34 cellular contexts compared by ENCODE assay signal in the genomic region with DNA sequence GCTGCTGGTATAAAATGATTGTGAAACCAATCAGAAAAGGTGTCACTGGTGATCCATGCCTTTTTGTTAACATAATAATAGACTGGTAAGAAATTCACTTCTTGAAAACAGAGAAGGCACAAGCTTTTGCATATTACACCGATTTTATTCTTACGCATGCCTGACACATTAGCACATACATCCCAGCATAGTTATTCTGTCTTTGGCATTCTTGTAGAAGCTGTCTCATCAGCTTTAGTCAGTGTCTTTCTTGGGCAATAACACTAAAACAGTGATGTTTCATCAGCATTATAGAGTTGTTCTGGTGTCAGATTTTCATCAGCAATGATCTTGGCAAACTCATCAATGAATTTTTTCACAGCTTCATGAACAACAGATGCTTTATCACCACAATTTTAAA.
DNase-seq lines count a peak whose midpoint lies in the region; ATAC-seq and TF ChIP-seq lines count a peak whose summit lies in the region.
"Had no signal": no experiment of that assay in that cellular context is flagged by ENCODE, and none has a peak within 500 bp of the region (broad histone marks: within the 10 kb centered on the region; RNA-seq: fewer than 3 reads in every experiment).

No MANE protein-coding gene starts in this region.

- H4K91ac ChIP-seq in mesenchymal stem cell (ENCODE audit: low read length) = no peak overlapping the region

- no peak overlapping the region for H3K23ac ChIP-seq in mesenchymal stem cell (ENCODE audit: low read length in 2 of 2)

- H3K14ac ChIP-seq in mesenchymal stem cell (ENCODE audit: low read length in 2 of 2) = no peak overlapping the region

- H3K27ac Mint-ChIP-seq in CD4-positive, alpha-beta memory T cell = no peak overlapping the region
- H3K27ac Mint-ChIP-seq: activated CD8-positive, alpha-beta T cell treated with anti-CD3 and anti-CD28 coated beads for 36 hours; activated naive CD4-positive, alpha-beta T cell treated with anti-CD3 and anti-CD28 coated beads, Interleukin-2, amount 10 ng/mL, durations not matched to agents 7 days and 5 days; activated T-helper 1 cell treated with anti-CD3 and anti-CD28 coated beads, Interleukin-12 subunit alpha, Interleukin-12 subunit beta, Interleukin-2, Interleukin-4 antibody, amounts not matched to agents 30 ng/mL and 10 ng/mL and 1 ng/mL, durations not matched to agents 14 hours and 24 hours and 36 hours; GM23338 had no signal

- intact Hi-C loops in prostate gland (cut with DNase I) = no loop called here
- intact Hi-C loops in CD4-positive, alpha-beta memory T cell (cut with micrococcal nuclease) = no loop called here

- ATAC-seq in GM21737 (IDR thresholded peaks at IDR 0.05; ENCODE audit: unreplicated experiment) = no peak
- ATAC-seq: activated CD8-positive, alpha-beta T cell treated with anti-CD3 and anti-CD28 coated beads for 36 hours; gastroesophageal sphincter; GM23338; Panc1; right lobe of liver had no signal

- H3K4me1 ChIP-seq in mesenchymal stem cell (ENCODE audit: control insufficient read depth, insufficient read depth, low read depth, low read length) (no peaks in the 10 kb centered on the region), prostate gland (replicated peaks) (no peaks in the 10 kb centered on the region)
- H3K4me1 ChIP-seq in CD4-positive, alpha-beta memory T cell (ENCODE audit: insufficient read depth, low read length) = no peaks in the 10 kb centered on the region
- H3K4me1 ChIP-seq: BLaER1 treated with 17β-estradiol and CSF1 and Interleukin-3, amounts not matched to agents 10 nM and 100 nM; gastroesophageal sphincter; right lobe of liver; stomach; tibial artery had no signal

- peaks cover 0 to 6% (median 3%) of the 10 kb centered on the region in 8 donors for H3K9me3 Mint-ChIP-seq in CD4-positive, alpha-beta memory T cell

- no peak overlapping the region for H3K18ac ChIP-seq in mesenchymal stem cell (ENCODE audit: low read depth in 1 of 2, low read length in 2 of 2)

- no peak overlapping the region for H2BK120ac ChIP-seq in mesenchymal stem cell (ENCODE audit: low read depth, low read length)

- TF ChIP-seq CTCF in epithelial cell of esophagus (IDR thresholded peaks at IDR 0.05; ENCODE audit: insufficient read depth, low read depth, low read length, missing control alignments) (no peak), prostate gland (IDR thresholded peaks at IDR 0.05) (no peak)

- H3K4ac ChIP-seq in mesenchymal stem cell (ENCODE audit: low read depth in 1 of 2, low read length in 2 of 2) = no peak overlapping the region

- no peak overlapping the region for H4K8ac ChIP-seq in mesenchymal stem cell (ENCODE audit: low read length)

- H2AFZ ChIP-seq in mesenchymal stem cell (ENCODE audit: low read depth, low read length) = no peak overlapping the region
- H2AFZ ChIP-seq: GM23338 had no signal

- TF ChIP-seq POLR2A in prostate gland (IDR thresholded peaks at IDR 0.05) = no peak

- H3K27ac ChIP-seq in mesenchymal stem cell (ENCODE audit: low read length, poor library complexity, severe bottlenecking) (no peak overlapping the region), prostate gland (no peak overlapping the region)
- no peak overlapping the region for H3K27ac ChIP-seq in CD4-positive, alpha-beta memory T cell (ENCODE audit: low read depth, low read length)
- H3K27ac ChIP-seq: BLaER1 treated with 17β-estradiol and CSF1 and Interleukin-3, amounts not matched to agents 10 nM and 100 nM; cardiac muscle cell; gastroesophageal sphincter; KMS-11; right lobe of liver; stomach; tibial artery had no signal

- H2AK5ac ChIP-seq in mesenchymal stem cell (ENCODE audit: low read length, severe bottlenecking) = no peak overlapping the region

- no peaks in the 10 kb centered on the region for H3K36me3 ChIP-seq in mesenchymal stem cell (ENCODE audit: control insufficient read depth in 1 of 2, insufficient read depth in 2 of 2, low read depth in 1 of 2, low read length in 2 of 2)
- H3K36me3 ChIP-seq in prostate gland = no peaks in the 10 kb centered on the region
- no peaks in the 10 kb centered on the region for H3K36me3 ChIP-seq in CD4-positive, alpha-beta memory T cell (ENCODE audit: insufficient read depth, low read length)
- H3K36me3 ChIP-seq: BLaER1 treated with 17β-estradiol and CSF1 and Interleukin-3, amounts not matched to agents 10 nM and 100 nM; cardiac muscle cell; gastroesophageal sphincter; right lobe of liver; stomach; tibial artery had no signal

- DNase-seq in CMK (ENCODE audit: low read depth) = peak; percentile 15
- peak; percentile 26 for DNase-seq in NCI-H226
- peak; percentile 32 for DNase-seq in epithelial cell of esophagus (ENCODE audit: low read depth)
- DNase-seq in mesenchymal stem cell = peak; percentile 32
- DNase-seq in prostate gland (ENCODE audit: low spot score) = no peak
- DNase-seq in CD4-positive, alpha-beta memory T cell = no peak
- no peak for DNase-seq in putamen (ENCODE audit: low spot score)
- DNase-seq: activated CD8-positive, alpha-beta memory T cell treated with anti-CD3 and anti-CD28 coated beads, Interleukin-2, amount 50 U/mL, for 48 hours; activated CD8-positive, alpha-beta T cell treated with anti-CD3 and anti-CD28 coated beads for 36 hours; activated naive CD4-positive, alpha-beta T cell treated with anti-CD3 and anti-CD28 coated beads, Interleukin-2, amount 10 ng/mL, durations not matched to agents 7 days and 5 days; COR-L47; cortex of kidney; effector memory CD4-positive, alpha-beta T cell; kidney glomerular epithelial cell; midbrain; naive B cell; NCI-H1417 treated with DMSO at 0.1 percent for 48 hours; NCI-H2081 treated with DMSO at 0.1 percent for 48 hours; NCI-H345; NCI-H69; right lobe of liver; SHP77 treated with DMSO at 0.1 percent for 48 hours; stimulated activated CD4-positive, alpha-beta T cell treated with anti-CD3 and anti-CD28 coated beads, Interleukin-12 subunit alpha, Interleukin-12 subunit beta, amount 100 ng/mL, for 4 hours; stimulated activated CD4-positive, alpha-beta T cell treated with anti-CD3 and anti-CD28 coated beads, Interleukin-2, amount 100 ng/mL, for 48 hours; stomach; tibial artery had no signal

- no peak overlapping the region for H3K4me2 ChIP-seq in mesenchymal stem cell (ENCODE audit: low read length, poor library complexity, severe bottlenecking)
- H3K4me2 ChIP-seq: BLaER1 treated with 17β-estradiol and CSF1 and Interleukin-3, amounts not matched to agents 10 nM and 100 nM; GM23338; KMS-11 had no signal

- H2BK5ac ChIP-seq in mesenchymal stem cell (ENCODE audit: low read depth, low read length, poor library complexity, severe bottlenecking) = no peak overlapping the region

- no peak overlapping the region for H3K9ac ChIP-seq in mesenchymal stem cell (ENCODE audit: low read length)
- H3K9ac ChIP-seq: BLaER1 treated with 17β-estradiol and CSF1 and Interleukin-3, amounts not matched to agents 10 nM and 100 nM; KMS-11 had no signal

- H3K79me1 ChIP-seq in mesenchymal stem cell (replicated peaks; ENCODE audit: low read length, poor library complexity, severe bottlenecking) = no peaks in the 10 kb centered on the region

- H3K4me3 ChIP-seq in epithelial cell of esophagus (ENCODE audit: low read length) (no peak overlapping the region), mesenchymal stem cell (ENCODE audit: insufficient read depth in 1 of 2, low read depth in 1 of 2, low read length in 2 of 2) (no peak overlapping the region), prostate gland (no peak overlapping the region)
- H3K4me3 ChIP-seq in CD4-positive, alpha-beta memory T cell (ENCODE audit: low read length in 2 of 2) = no peak overlapping the region
- H3K4me3 ChIP-seq: BLaER1 treated with 17β-estradiol and CSF1 and Interleukin-3, amounts not matched to agents 10 nM and 100 nM; cardiac muscle cell; gastroesophageal sphincter; GM23338; right lobe of liver; stomach; tibial artery had no signal

- no peaks in the 10 kb centered on the region for H3K27me3 Mint-ChIP-seq in CD4-positive, alpha-beta memory T cell
- H3K27me3 Mint-ChIP-seq: activated naive CD4-positive, alpha-beta T cell treated with anti-CD3 and anti-CD28 coated beads, Interleukin-2, amount 10 ng/mL, durations not matched to agents 7 days and 5 days; naive B cell had no signal

- H3K9me3 ChIP-seq in mesenchymal stem cell (ENCODE audit: control insufficient read depth, low read length) = no peaks in the 10 kb centered on the region
- H3K9me3 ChIP-seq in prostate gland = no peaks in the 10 kb centered on the region
- no peaks in the 10 kb centered on the region for H3K9me3 ChIP-seq in CD4-positive, alpha-beta memory T cell (ENCODE audit: control insufficient read depth in 1 of 2, low read length in 2 of 2)
- H3K9me3 ChIP-seq: right lobe of liver, tibial artery had no signal

- WGBS in mesenchymal stem cell = 88% methylated on average over 2 of the region's 2 CpGs
- 93% methylated on average over 2 of the region's 2 CpGs for WGBS in prostate gland

- no peaks in the 10 kb centered on the region for H3K36me3 Mint-ChIP-seq in CD4-positive, alpha-beta memory T cell
- H3K36me3 Mint-ChIP-seq: activated naive CD4-positive, alpha-beta T cell treated with anti-CD3 and anti-CD28 coated beads, Interleukin-2, amount 10 ng/mL, durations not matched to agents 7 days and 5 days; naive B cell had no signal

- POLR2A ChIA-PET in CD4-positive, alpha-beta memory T cell (lab: Charles Lee; ENCODE audit: partially characterized antibody) = no interaction called here

- H2BK12ac ChIP-seq in mesenchymal stem cell (ENCODE audit: low read length in 2 of 2) = no peak overlapping the region

- H3K4me1 Mint-ChIP-seq in CD4-positive, alpha-beta memory T cell = no peaks in the 10 kb centered on the region
- H3K4me1 Mint-ChIP-seq: activated naive CD4-positive, alpha-beta T cell treated with anti-CD3 and anti-CD28 coated beads, Interleukin-2, amount 10 ng/mL, durations not matched to agents 7 days and 5 days; naive B cell had no signal

- no peak overlapping the region for H2BK15ac ChIP-seq in mesenchymal stem cell (ENCODE audit: low read depth, poor library complexity, severe bottlenecking)

- H3K27me3 ChIP-seq in mesenchymal stem cell (ENCODE audit: control insufficient read depth in 1 of 2, insufficient read depth in 1 of 2, low read length in 2 of 2) = no peaks in the 10 kb centered on the region
- no peaks in the 10 kb centered on the region for H3K27me3 ChIP-seq in prostate gland (replicated peaks; ENCODE audit: insufficient read depth)
- no peaks in the 10 kb centered on the region for H3K27me3 ChIP-seq in CD4-positive, alpha-beta memory T cell (ENCODE audit: insufficient read depth, low read length)
- H3K27me3 ChIP-seq: BLaER1 treated with 17β-estradiol and CSF1 and Interleukin-3, amounts not matched to agents 10 nM and 100 nM; cardiac muscle cell; gastroesophageal sphincter; right lobe of liver; stomach; tibial artery had no signal

- CTCF ChIA-PET in CD4-positive, alpha-beta memory T cell (lab: Charles Lee; ENCODE audit: partially characterized antibody) = no interaction called here

- H3K4me3 Mint-ChIP-seq in CD4-positive, alpha-beta memory T cell = no peak overlapping the region
- H3K4me3 Mint-ChIP-seq: activated CD8-positive, alpha-beta T cell treated with anti-CD3 and anti-CD28 coated beads for 36 hours; activated naive CD4-positive, alpha-beta T cell treated with anti-CD3 and anti-CD28 coated beads, Interleukin-2, amount 10 ng/mL, durations not matched to agents 7 days and 5 days; activated T-helper 1 cell treated with anti-CD3 and anti-CD28 coated beads, Interleukin-12 subunit alpha, Interleukin-12 subunit beta, Interleukin-2, Interleukin-4 antibody, amounts not matched to agents 30 ng/mL and 10 ng/mL and 1 ng/mL, durations not matched to agents 14 hours and 24 hours and 36 hours; GM23338; naive B cell had no signal

Comparison
In these comparisons a context has a peak if more than half of its experiments do, and no peak if none do; other contexts are left out.
1. DNase-seq: peak in CMK (single experiment), NCI-H226 (single experiment), epithelial cell of esophagus (single experiment) and mesenchymal stem cell (single experiment); none in prostate gland (single experiment), CD4-positive, alpha-beta memory T cell (0 of 5) and putamen (single experiment).